In the genomic region with DNA sequence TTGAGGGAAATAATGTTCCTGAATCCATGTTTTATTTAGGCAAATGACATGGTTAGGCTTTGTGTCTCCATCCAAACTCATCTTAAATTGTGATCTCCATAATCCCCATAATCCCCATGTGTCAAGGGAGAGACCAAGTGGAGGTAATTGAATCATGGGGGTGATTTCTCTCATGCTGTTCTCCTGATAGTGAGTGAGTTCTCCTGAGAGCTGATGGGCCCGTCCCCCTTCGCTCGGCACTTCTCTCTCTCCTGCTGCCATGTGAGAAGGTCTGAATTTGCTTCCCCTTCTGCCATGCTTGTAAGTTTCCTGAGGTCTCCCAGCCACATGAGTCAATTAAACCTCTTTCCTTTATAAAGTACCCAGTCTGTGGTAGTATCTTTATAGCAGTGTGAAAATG, we compare ENCODE assay signal across 1 cellular context.
TF ChIP-seq lines count a peak whose summit lies in the region.

No MANE protein-coding gene starts in this region.

TF ChIP-seq in GM23338, 12 proteins besides CTCF, POLR2A, EP300 and RAD21:
- TF ChIP-seq, protein P1, sequence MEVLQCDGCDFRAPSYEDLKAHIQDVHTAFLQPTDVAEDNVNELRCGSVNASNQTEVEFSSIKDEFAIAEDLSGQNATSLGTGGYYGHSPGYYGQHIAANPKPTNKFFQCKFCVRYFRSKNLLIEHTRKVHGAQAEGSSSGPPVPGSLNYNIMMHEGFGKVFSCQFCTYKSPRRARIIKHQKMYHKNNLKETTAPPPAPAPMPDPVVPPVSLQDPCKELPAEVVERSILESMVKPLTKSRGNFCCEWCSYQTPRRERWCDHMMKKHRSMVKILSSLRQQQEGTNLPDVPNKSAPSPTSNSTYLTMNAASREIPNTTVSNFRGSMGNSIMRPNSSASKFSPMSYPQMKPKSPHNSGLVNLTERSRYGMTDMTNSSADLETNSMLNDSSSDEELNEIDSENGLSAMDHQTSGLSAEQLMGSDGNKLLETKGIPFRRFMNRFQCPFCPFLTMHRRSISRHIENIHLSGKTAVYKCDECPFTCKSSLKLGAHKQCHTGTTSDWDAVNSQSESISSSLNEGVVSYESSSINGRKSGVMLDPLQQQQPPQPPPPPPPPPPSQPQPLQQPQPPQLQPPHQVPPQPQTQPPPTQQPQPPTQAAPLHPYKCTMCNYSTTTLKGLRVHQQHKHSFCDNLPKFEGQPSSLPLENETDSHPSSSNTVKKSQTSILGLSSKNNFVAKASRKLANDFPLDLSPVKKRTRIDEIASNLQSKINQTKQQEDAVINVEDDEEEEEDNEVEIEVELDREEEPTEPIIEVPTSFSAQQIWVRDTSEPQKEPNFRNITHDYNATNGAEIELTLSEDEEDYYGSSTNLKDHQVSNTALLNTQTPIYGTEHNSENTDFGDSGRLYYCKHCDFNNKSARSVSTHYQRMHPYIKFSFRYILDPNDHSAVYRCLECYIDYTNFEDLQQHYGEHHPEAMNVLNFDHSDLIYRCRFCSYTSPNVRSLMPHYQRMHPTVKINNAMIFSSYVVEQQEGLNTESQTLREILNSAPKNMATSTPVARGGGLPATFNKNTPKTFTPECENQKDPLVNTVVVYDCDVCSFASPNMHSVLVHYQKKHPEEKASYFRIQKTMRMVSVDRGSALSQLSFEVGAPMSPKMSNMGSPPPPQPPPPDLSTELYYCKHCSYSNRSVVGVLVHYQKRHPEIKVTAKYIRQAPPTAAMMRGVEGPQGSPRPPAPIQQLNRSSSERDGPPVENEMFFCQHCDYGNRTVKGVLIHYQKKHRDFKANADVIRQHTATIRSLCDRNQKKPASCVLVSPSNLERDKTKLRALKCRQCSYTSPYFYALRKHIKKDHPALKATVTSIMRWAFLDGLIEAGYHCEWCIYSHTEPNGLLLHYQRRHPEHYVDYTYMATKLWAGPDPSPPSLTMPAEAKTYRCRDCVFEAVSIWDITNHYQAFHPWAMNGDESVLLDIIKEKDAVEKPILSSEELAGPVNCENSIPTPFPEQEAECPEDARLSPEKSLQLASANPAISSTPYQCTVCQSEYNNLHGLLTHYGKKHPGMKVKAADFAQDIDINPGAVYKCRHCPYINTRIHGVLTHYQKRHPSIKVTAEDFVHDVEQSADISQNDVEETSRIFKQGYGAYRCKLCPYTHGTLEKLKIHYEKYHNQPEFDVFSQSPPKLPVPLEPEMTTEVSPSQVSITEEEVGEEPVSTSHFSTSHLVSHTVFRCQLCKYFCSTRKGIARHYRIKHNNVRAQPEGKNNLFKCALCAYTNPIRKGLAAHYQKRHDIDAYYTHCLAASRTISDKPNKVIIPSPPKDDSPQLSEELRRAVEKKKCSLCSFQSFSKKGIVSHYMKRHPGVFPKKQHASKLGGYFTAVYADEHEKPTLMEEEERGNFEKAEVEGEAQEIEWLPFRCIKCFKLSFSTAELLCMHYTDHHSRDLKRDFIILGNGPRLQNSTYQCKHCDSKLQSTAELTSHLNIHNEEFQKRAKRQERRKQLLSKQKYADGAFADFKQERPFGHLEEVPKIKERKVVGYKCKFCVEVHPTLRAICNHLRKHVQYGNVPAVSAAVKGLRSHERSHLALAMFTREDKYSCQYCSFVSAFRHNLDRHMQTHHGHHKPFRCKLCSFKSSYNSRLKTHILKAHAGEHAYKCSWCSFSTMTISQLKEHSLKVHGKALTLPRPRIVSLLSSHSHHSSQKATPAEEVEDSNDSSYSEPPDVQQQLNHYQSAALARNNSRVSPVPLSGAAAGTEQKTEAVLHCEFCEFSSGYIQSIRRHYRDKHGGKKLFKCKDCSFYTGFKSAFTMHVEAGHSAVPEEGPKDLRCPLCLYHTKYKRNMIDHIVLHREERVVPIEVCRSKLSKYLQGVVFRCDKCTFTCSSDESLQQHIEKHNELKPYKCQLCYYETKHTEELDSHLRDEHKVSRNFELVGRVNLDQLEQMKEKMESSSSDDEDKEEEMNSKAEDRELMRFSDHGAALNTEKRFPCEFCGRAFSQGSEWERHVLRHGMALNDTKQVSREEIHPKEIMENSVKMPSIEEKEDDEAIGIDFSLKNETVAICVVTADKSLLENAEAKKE (CRISPR knock-in tag; IDR thresholded peaks at IDR 0.05) = no peak
- TF ChIP-seq STAT1 (IDR thresholded peaks at IDR 0.05; ENCODE audit: unreplicated experiment) (no peak), ZNF114 (CRISPR knock-in tag; IDR thresholded peaks at IDR 0.05) (no peak), EZH2phosphoT487 (IDR thresholded peaks at IDR 0.05; ENCODE audit: unreplicated experiment) (no peak), REST (IDR thresholded peaks at IDR 0.05; ENCODE audit: unreplicated experiment) (no peak)
- TF ChIP-seq, protein P2, sequence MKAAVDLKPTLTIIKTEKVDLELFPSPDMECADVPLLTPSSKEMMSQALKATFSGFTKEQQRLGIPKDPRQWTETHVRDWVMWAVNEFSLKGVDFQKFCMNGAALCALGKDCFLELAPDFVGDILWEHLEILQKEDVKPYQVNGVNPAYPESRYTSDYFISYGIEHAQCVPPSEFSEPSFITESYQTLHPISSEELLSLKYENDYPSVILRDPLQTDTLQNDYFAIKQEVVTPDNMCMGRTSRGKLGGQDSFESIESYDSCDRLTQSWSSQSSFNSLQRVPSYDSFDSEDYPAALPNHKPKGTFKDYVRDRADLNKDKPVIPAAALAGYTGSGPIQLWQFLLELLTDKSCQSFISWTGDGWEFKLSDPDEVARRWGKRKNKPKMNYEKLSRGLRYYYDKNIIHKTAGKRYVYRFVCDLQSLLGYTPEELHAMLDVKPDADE (IDR thresholded peaks at IDR 0.05) = no peak
